Comparison of ENCODE assay signal across 30 cellular contexts in the genomic region with DNA sequence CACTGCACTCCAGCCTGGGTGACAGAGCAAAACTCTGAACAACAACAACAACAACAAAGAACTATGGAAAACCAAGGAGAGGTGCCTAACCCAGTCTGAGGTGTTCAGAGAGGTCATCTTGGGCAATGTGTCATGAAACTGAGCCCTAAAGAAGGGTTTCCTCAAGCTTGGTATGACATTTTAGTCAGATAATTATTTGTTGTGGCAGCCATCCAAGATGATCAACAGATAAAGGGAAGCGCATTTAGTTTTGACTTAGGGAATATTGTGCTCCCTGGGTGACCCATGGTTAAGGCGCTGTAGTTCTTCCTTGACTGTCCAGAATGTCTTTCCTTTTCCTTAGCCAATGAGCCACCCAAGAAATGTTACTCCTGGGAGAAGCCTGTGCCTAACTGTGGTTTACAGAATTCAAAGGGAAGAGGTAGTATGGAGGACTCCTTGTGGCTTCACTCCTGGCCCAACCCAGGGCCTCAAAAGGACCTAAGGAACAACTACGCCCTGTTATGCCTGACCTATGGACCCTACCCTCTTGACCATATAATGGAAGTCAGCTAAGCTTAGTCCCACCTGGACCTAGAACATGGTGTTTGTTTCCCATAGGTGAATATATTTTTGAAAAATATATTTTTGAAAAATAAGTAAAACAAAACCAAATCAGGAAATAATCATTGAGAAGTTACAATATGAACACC. TPM values are rescaled to one million over a fixed set of nuclear protein-coding genes. Genes with fewer than 3 reads are reported as not detected.
DNase-seq lines count a peak whose midpoint lies in the region; ATAC-seq, FAIRE-seq and TF ChIP-seq lines count a peak whose summit lies in the region.
"Had no signal": no experiment of that assay in that cellular context is flagged by ENCODE, and none has a peak within 500 bp of the region (broad histone marks: within the 10 kb centered on the region; RNA-seq: fewer than 3 reads in every experiment).

No MANE protein-coding gene starts in this region.

- H3K4me3 ChIP-seq in HEK293 (ENCODE audit: low read depth, low read length) (no peak overlapping the region), RWPE2 (ENCODE audit: severe bottlenecking) (no peak overlapping the region)
- H3K4me3 ChIP-seq: cardiac muscle cell, colonic mucosa, esophagus muscularis mucosa, prostate gland, sigmoid colon, upper lobe of left lung had no signal

- peak; percentile 32 for DNase-seq in Daoy (ENCODE audit: low read depth)
- DNase-seq in RWPE2 (ENCODE audit: low spot score) = no peak
- peak; percentile 46 for DNase-seq in kidney tubule cell (ENCODE audit: low spot score)
- no peak for DNase-seq in foreskin melanocyte
- DNase-seq in GM12892 (ENCODE audit: insufficient read length) = no peak
- DNase-seq: activated CD4-positive, alpha-beta memory T cell treated with anti-CD3 and anti-CD28 coated beads for 36 hours; activated CD4-positive, CD25-positive, alpha-beta regulatory T cell treated with anti-CD3 and anti-CD28 coated beads, Interleukin-2, amount 50 U/mL, for 72 hours; amygdala; C1 segment of cervical spinal cord; Calu3; colonic mucosa; effector memory CD4-positive, alpha-beta T cell; foreskin keratinocyte; mesendoderm; NCI-H1417; NCI-H524; sigmoid colon; stimulated activated CD4-positive, alpha-beta T cell treated with anti-CD3 and anti-CD28 coated beads, Interleukin-4, amount 100 ng/mL, for 4 hours; substantia nigra; upper lobe of left lung had no signal

- ATAC-seq in RWPE2 (ENCODE audit: low read depth) = no peak
- ATAC-seq in HG03342 (IDR thresholded peaks at IDR 0.05; ENCODE audit: unreplicated experiment) = no peak
- ATAC-seq: activated T-helper 17 cell treated with anti-CD3 and anti-CD28 coated beads, Interleukin-2, amount 50 U/mL, for 72 hours; foreskin keratinocyte; stimulated activated memory B cell treated with anti-CD40 and anti-IgM and Interleukin-4, amounts not matched to agents 10 μg/mL and 1 μg/mL and 100 μg/mL, for 72 hours had no signal

- H3K27me3 ChIP-seq in RWPE2 (ENCODE audit: insufficient read depth, poor library complexity, severe bottlenecking) = no peaks in the 10 kb centered on the region
- H3K27me3 ChIP-seq: cardiac muscle cell, colonic mucosa, esophagus muscularis mucosa, foreskin keratinocyte, sigmoid colon, upper lobe of left lung had no signal

- TF ChIP-seq CTCF in HEK293 (tag by site-specific recombination; IDR thresholded peaks at IDR 0.05) (no peak), RWPE2 (IDR thresholded peaks at IDR 0.05; ENCODE audit: poor library complexity, severe bottlenecking) (no peak)

- FAIRE-seq in GM12892 (lab: Jason Lieb, UNC) = no peak
- FAIRE-seq: H54, RCC 7860, TTC549 had no signal

- H3K27ac ChIP-seq in HEK293 (ENCODE audit: extremely low read depth, low read depth, low read length) (no peak overlapping the region), RWPE2 (ENCODE audit: poor library complexity, severe bottlenecking) (peak overlapping the region; percentile 28)
- H3K27ac ChIP-seq: cardiac muscle cell, colonic mucosa, esophagus muscularis mucosa, foreskin keratinocyte, prostate gland, sigmoid colon, upper lobe of left lung had no signal

- H3K9me3 ChIP-seq in HEK293 (ENCODE audit: control insufficient read depth, insufficient read depth, low read depth, low read length) = no peaks in the 10 kb centered on the region
- no peaks in the 10 kb centered on the region for H3K9me3 ChIP-seq in RWPE2 (ENCODE audit: severe bottlenecking)
- H3K9me3 ChIP-seq: colonic mucosa, esophagus muscularis mucosa, prostate gland, sigmoid colon, upper lobe of left lung had no signal

- TF ChIP-seq POLR2A in GM12892 (IDR thresholded peaks at IDR 0.05; ENCODE audit: low read depth, low read length) = no peak

- H3K4me1 ChIP-seq in HEK293 (ENCODE audit: control insufficient read depth, insufficient read depth, low read length) (peaks cover 10% of the 10 kb centered on the region), RWPE2 (ENCODE audit: insufficient read depth, poor library complexity, severe bottlenecking) (peaks cover 21% of the 10 kb centered on the region)
- H3K4me1 ChIP-seq: colonic mucosa, esophagus muscularis mucosa, prostate gland, sigmoid colon had no signal

- H3K36me3 ChIP-seq in HEK293 (ENCODE audit: control insufficient read depth in 2 of 2, insufficient read depth in 1 of 2, low read length in 2 of 2) (no peaks in the 10 kb centered on the region), RWPE2 (ENCODE audit: low read depth) (no peaks in the 10 kb centered on the region)
- H3K36me3 ChIP-seq: cardiac muscle cell, colonic mucosa, esophagus muscularis mucosa, prostate gland, sigmoid colon, upper lobe of left lung had no signal

- POLR2A ChIA-PET in HEK293 (lab: Yijun Ruan, JAX) = interaction anchor here (0.7 kb wide), 2 partner anchors 10 to 132 kb away, joined by 3 to 5 read pairs; no protein-coding TSS in a partner anchor

- CTCF ChIA-PET in HEK293 (lab: Yijun Ruan, JAX) = interaction anchor here (0.8 kb wide), 1 partner anchor 68 kb away, joined by 3 read pairs; no protein-coding TSS in a partner anchor

TF ChIP-seq in HEK293, 187 proteins besides CTCF, POLR2A, EP300 and RAD21:
- TF ChIP-seq SCRT2 (tag by site-specific recombination; IDR thresholded peaks at IDR 0.05) (peak; percentile 18; the same call in 1 of the 2 replicates), HOXC10 (CRISPR knock-in tag; IDR thresholded peaks at IDR 0.05) (no peak), ZBTB48 (tag by site-specific recombination; IDR thresholded peaks at IDR 0.05) (peak; percentile 26; the same call in 1 of the 2 replicates)
TF ChIP-seq in HEK293: peak in this region for 2.

RNA-seq across cellular contexts. Expression of a gene that starts 42.4 kb away (rescaled TPM):
- total RNA-seq in Daoy (2014; rRNA removed; shearing (Covaris generic)) = 73.3 and 87.1 TPM in 2 replicates
- polyA plus RNA-seq in GM12892 (2012; ENCODE audit: missing spikeins) = 3.8 TPM

Comparison
In these comparisons a context has a peak if more than half of its experiments do, and no peak if none do; other contexts are left out.
1. DNase-seq: peak in Daoy (single experiment) and kidney tubule cell (single experiment); none in RWPE2 (single experiment), foreskin melanocyte (single experiment) and GM12892 (single experiment).